In the genomic region with DNA sequence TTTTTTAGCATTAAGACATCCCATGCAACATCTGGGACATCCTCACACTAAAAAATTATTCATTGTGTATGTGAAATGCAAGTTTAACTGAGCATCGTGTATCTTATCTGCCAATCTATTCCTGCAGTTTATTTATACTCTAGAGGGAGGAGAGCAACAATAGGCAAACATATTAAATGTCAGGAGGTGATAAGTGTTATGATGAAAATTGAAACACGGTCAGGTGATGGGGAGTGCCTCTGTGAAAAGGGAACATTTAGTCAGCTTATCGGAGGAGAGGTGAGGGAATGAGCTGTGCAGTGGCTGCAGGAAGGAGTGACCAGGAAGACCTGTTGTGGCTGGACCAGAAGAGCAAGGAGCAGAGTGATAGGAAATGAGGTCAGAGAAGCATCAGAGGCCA, we compare ENCODE assay signal across 8 cellular contexts. TPM values are rescaled to one million over a fixed set of nuclear protein-coding genes. Genes with fewer than 3 reads are reported as not detected.
DNase-seq lines count a peak whose midpoint lies in the region; ATAC-seq, FAIRE-seq and TF ChIP-seq lines count a peak whose summit lies in the region.

No MANE protein-coding gene starts in this region.

- ATAC-seq in HG03039 (IDR thresholded peaks at IDR 0.05; ENCODE audit: unreplicated experiment): no peak
- no peak for ATAC-seq in GM21529 (IDR thresholded peaks at IDR 0.05; ENCODE audit: unreplicated experiment)

- H3K4me1 ChIP-seq in ES-I3 (ENCODE audit: insufficient read depth, low read length): peaks cover 13% of the 10 kb centered on the region

- H3K9me3 Mint-ChIP-seq in neural crest cell: no peaks in the 10 kb centered on the region

- FAIRE-seq in urothelium cell line (lab: Jason Lieb, UNC): no peak

- DNase-seq in NCI-H510A treated with DMSO at 0.1 percent for 48 hours (lab: John Stamatoyannopoulos, UW): peak; percentile 56
- DNase-seq in dermis blood vessel endothelial cell: peak; percentile 58
- no peak for DNase-seq in neural crest cell (ENCODE audit: low read depth, low spot score)
- no peak for DNase-seq in GM19240 (ENCODE audit: insufficient read length, low spot score)
- DNase-seq in urothelium cell line (ENCODE audit: low spot score): no peak

- H3K9me3 ChIP-seq in ES-I3 (ENCODE audit: control insufficient read depth, insufficient read depth, low read length): no peaks in the 10 kb centered on the region

- peak overlapping the region; percentile 41; the same call in 1 of the 2 replicates for H3K9ac ChIP-seq in ES-I3 (ENCODE audit: low read depth, low read length)

- H3K36me3 ChIP-seq in ES-I3 (ENCODE audit: insufficient read depth, low read length): peaks cover 6% of the 10 kb centered on the region; the same call in 1 of the 2 replicates

- peaks cover 14% of the 10 kb centered on the region for H3K27me3 Mint-ChIP-seq in neural crest cell (ENCODE audit: low read depth)

- no peak overlapping the region for H3K27ac Mint-ChIP-seq in neural crest cell (ENCODE audit: unreplicated experiment)

- H3K36me3 Mint-ChIP-seq in neural crest cell (ENCODE audit: low read depth): no peaks in the 10 kb centered on the region

- peaks cover 31% of the 10 kb centered on the region for H3K4me1 Mint-ChIP-seq in neural crest cell

- no peak for TF ChIP-seq CTCF in neural crest cell (conservative IDR thresholded peaks at IDR 0.05)

- peak overlapping the region; percentile 96 for H3K4me3 Mint-ChIP-seq in neural crest cell

RNA-seq across cellular contexts. Expression of gene EFCAB14, which starts 0.8 kb away (rescaled TPM):
- total RNA-seq in dermis blood vessel endothelial cell: 90.7 and 155 TPM in 2 replicates
- total RNA-seq in neural crest cell: 33.1 and 33.2 TPM in 2 replicates

RNA-seq across cellular contexts. Expression of gene TEX38, which starts 48.0 kb away (rescaled TPM):
- total RNA-seq in dermis blood vessel endothelial cell (0.34 TPM in 1 of 2 replicates, not detected in the other), neural crest cell (0.26 TPM in 1 of 2 replicates, not detected in the other)

RNA-seq across cellular contexts. Expression of gene ATPAF1, which starts 51.5 kb away (rescaled TPM):
- total RNA-seq in dermis blood vessel endothelial cell: 36.2 and 42.3 TPM in 2 replicates
- 67.8 and 69.3 TPM in 2 replicates for total RNA-seq in neural crest cell

Comparison
In these comparisons a context has a peak if more than half of its experiments do, and no peak if none do; other contexts are left out.
1. DNase-seq: peak in NCI-H510A treated with DMSO at 0.1 percent for 48 hours (single experiment) and dermis blood vessel endothelial cell (single experiment); none in neural crest cell (single experiment), GM19240 (single experiment) and urothelium cell line (single experiment).